In the genomic region with DNA sequence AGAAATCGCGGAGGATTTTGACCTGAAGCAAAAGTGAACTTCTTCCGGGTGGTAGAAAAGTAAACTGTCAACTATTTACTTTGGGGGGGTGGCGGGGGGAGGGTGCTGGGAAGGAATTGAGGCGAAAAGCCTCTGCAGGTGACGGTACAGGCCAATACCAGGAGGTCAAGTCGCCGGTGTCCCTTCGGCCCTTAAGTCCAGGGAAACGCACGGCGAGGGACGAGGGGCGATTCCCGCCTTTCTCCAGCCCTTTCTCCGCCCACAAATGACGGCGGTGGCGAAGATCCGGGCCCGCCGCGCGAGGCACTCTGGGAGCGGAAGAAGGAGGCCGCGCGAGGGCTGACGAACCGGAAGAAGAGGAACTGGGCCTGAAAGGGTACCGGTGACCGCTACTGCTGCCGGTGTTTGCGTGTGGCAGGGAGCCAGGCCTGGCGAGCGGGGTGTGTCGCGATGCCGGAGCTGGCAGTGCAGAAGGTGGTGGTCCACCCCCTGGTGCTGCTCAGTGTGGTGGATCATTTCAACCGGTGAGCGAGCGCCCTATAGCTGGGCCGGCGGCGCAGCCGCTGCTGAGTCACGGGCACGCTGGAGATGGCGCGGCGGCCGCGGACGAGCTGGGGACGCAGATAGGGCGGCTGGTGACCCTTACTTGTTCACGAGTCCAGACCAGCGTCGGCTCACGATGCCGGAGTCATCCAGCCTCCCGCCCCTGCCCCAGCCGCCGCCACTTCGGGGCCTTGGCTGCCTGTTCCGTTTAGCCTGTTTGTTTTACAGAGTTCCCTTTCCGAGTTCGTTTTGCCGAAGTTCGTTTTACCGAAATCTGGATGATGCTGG, we compare ENCODE assay signal across 1 cellular context.
TF ChIP-seq lines count a peak whose summit lies in the region.

PSMD7 (plus strand) TSS at position 350 of the 831 bp plus-strand sequence; CDS start at position 451, 101 bp downstream.

TF ChIP-seq in HepG2, 621 proteins besides CTCF, POLR2A, EP300 and RAD21 (continued from another document and continues in another):
- TF ChIP-seq HMGXB4 (CRISPR knock-in tag; IDR thresholded peaks at IDR 0.05; ENCODE audit: borderline replicate concordance in 1 of 2, low read depth in 1 of 2) (peak; percentile 96 to 98), EED (CRISPR knock-in tag; IDR thresholded peaks at IDR 0.05) (0 out of 2 replicates have a peak, but pooled peaks have one; percentile 27), PRMT3 (CRISPR knock-in tag; IDR thresholded peaks at IDR 0.05; ENCODE audit: borderline replicate concordance, low read depth) (peak; percentile 82; the same call in 1 of the 2 replicates), ZNF24 (IDR thresholded peaks at IDR 0.05) (peak; percentile 57; the same call in 1 of the 2 replicates), ZNF543 (CRISPR knock-in tag; IDR thresholded peaks at IDR 0.05) (peak; percentile 78; the same call in 1 of the 2 replicates), REXO4 (CRISPR knock-in tag; IDR thresholded peaks at IDR 0.05; ENCODE audit: borderline replicate concordance) (no peak), ELF4 (CRISPR knock-in tag; IDR thresholded peaks at IDR 0.05; ENCODE audit: borderline replicate concordance) (peak; percentile 92), PAXIP1 (CRISPR knock-in tag; conservative IDR thresholded peaks at IDR 0.05) (peak; percentile 69), ZNF367 (CRISPR knock-in tag; IDR thresholded peaks at IDR 0.05; ENCODE audit: borderline replicate concordance) (0 out of 2 replicates have a peak, but pooled peaks have one; percentile 32), RERE (CRISPR knock-in tag; IDR thresholded peaks at IDR 0.05; ENCODE audit: low read depth) (peak; percentile 52; the same call in 1 of the 2 replicates), HIVEP1 (CRISPR knock-in tag; IDR thresholded peaks at IDR 0.05) (peak; percentile 88), ZFP90 (CRISPR knock-in tag; IDR thresholded peaks at IDR 0.05; ENCODE audit: borderline replicate concordance) (peak; percentile 95), YY1 (IDR thresholded peaks at IDR 0.05; ENCODE audit: insufficient read depth, insufficient replicate concordance, low read depth, low read length) (peak; percentile 68), E2F2 (CRISPR knock-in tag; IDR thresholded peaks at IDR 0.05; ENCODE audit: borderline replicate concordance) (peak; percentile 84; the same call in 1 of the 2 replicates), TARDBP (CRISPR knock-in tag; IDR thresholded peaks at IDR 0.05) (peak; percentile 99), ZNF207 (IDR thresholded peaks at IDR 0.05; ENCODE audit: borderline replicate concordance) (no peak), ZNF839 (CRISPR knock-in tag; IDR thresholded peaks at IDR 0.05; ENCODE audit: borderline replicate concordance) (peak; percentile 81), NR2F1 (CRISPR knock-in tag; IDR thresholded peaks at IDR 0.05) (peak; percentile 31 to 32; a peak in 2 of 4 replicates), NR2F6 (IDR thresholded peaks at IDR 0.05) (peak; percentile 75), NR2F6 (CRISPR knock-in tag; IDR thresholded peaks at IDR 0.05) (peak; percentile 58), ZNF430 (CRISPR knock-in tag; IDR thresholded peaks at IDR 0.05) (peak; percentile 96), HDAC2 (CRISPR knock-in tag; IDR thresholded peaks at IDR 0.05) (peak; percentile 77), ZNF720 (CRISPR knock-in tag; IDR thresholded peaks at IDR 0.05) (no peak), GMEB1 (CRISPR knock-in tag; IDR thresholded peaks at IDR 0.05; ENCODE audit: borderline replicate concordance) (peak; percentile 89), RAD51 (IDR thresholded peaks at IDR 0.05; ENCODE audit: borderline replicate concordance) (no peak), HNRNPK (IDR thresholded peaks at IDR 0.05; ENCODE audit: low read depth, low read length, poor library complexity, severe bottlenecking) (peak; percentile 71), ZNF431 (CRISPR knock-in tag; IDR thresholded peaks at IDR 0.05; ENCODE audit: borderline replicate concordance, low read depth) (peak; percentile 63; the same call in 1 of the 2 replicates), ZNF180 (CRISPR knock-in tag; IDR thresholded peaks at IDR 0.05; ENCODE audit: borderline replicate concordance, low read depth) (no peak), ZNF570 (CRISPR knock-in tag; IDR thresholded peaks at IDR 0.05; ENCODE audit: borderline replicate concordance) (peak; percentile 76; the same call in 1 of the 2 replicates), TEAD2 (CRISPR knock-in tag; IDR thresholded peaks at IDR 0.05) (peak; percentile 32)
- TF ChIP-seq, protein P1, sequence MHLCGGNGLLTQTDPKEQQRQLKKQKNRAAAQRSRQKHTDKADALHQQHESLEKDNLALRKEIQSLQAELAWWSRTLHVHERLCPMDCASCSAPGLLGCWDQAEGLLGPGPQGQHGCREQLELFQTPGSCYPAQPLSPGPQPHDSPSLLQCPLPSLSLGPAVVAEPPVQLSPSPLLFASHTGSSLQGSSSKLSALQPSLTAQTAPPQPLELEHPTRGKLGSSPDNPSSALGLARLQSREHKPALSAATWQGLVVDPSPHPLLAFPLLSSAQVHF (CRISPR knock-in tag; IDR thresholded peaks at IDR 0.05), result peak; percentile 81
- TF ChIP-seq, protein P2, sequence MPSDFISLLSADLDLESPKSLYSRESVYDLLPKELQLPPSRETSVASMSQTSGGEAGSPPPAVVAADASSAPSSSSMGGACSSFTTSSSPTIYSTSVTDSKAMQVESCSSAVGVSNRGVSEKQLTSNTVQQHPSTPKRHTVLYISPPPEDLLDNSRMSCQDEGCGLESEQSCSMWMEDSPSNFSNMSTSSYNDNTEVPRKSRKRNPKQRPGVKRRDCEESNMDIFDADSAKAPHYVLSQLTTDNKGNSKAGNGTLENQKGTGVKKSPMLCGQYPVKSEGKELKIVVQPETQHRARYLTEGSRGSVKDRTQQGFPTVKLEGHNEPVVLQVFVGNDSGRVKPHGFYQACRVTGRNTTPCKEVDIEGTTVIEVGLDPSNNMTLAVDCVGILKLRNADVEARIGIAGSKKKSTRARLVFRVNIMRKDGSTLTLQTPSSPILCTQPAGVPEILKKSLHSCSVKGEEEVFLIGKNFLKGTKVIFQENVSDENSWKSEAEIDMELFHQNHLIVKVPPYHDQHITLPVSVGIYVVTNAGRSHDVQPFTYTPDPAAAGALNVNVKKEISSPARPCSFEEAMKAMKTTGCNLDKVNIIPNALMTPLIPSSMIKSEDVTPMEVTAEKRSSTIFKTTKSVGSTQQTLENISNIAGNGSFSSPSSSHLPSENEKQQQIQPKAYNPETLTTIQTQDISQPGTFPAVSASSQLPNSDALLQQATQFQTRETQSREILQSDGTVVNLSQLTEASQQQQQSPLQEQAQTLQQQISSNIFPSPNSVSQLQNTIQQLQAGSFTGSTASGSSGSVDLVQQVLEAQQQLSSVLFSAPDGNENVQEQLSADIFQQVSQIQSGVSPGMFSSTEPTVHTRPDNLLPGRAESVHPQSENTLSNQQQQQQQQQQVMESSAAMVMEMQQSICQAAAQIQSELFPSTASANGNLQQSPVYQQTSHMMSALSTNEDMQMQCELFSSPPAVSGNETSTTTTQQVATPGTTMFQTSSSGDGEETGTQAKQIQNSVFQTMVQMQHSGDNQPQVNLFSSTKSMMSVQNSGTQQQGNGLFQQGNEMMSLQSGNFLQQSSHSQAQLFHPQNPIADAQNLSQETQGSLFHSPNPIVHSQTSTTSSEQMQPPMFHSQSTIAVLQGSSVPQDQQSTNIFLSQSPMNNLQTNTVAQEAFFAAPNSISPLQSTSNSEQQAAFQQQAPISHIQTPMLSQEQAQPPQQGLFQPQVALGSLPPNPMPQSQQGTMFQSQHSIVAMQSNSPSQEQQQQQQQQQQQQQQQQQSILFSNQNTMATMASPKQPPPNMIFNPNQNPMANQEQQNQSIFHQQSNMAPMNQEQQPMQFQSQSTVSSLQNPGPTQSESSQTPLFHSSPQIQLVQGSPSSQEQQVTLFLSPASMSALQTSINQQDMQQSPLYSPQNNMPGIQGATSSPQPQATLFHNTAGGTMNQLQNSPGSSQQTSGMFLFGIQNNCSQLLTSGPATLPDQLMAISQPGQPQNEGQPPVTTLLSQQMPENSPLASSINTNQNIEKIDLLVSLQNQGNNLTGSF (CRISPR knock-in tag; IDR thresholded peaks at IDR 0.05), result peak; percentile 20; the same call in 1 of the 2 replicates
- TF ChIP-seq, protein P3, sequence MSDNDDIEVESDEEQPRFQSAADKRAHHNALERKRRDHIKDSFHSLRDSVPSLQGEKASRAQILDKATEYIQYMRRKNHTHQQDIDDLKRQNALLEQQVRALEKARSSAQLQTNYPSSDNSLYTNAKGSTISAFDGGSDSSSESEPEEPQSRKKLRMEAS (IDR thresholded peaks at IDR 0.05), result peak; percentile 99
